In genomic region chr6:135403584-135403983, GRCh38 we compare ENCODE assay signal across 31 cellular contexts.
"Had no signal": no experiment of that assay in that cellular context is flagged by ENCODE, and none has a peak within 500 bp of the region (broad histone marks: within the 10 kb centered on the region; RNA-seq: fewer than 3 reads in every experiment).

No MANE protein-coding gene starts in this region.

- H3K27ac ChIP-seq: PC-9, RWPE1, VCaP had no signal

- H2AFZ ChIP-seq: PC-9 had no signal

- DNase-seq: activated B cell treated with CpG ODN at 0.5 μM for 24 hours; activated CD4-positive, alpha-beta memory T cell treated with anti-CD3 and anti-CD28 coated beads for 36 hours; activated CD4-positive, alpha-beta T cell treated with anti-CD3 and anti-CD28 coated beads for 4 hours; activated CD4-positive, alpha-beta T cell treated with anti-CD3 and anti-CD28 coated beads, Interleukin-2, amount 50 U/mL, for 1 hour; activated CD4-positive, CD25-positive, alpha-beta regulatory T cell treated with anti-CD3 and anti-CD28 coated beads, Interleukin-2, amount 50 U/mL, for 72 hours; activated CD8-positive, alpha-beta memory T cell treated with anti-CD3 and anti-CD28 coated beads, Interleukin-2, amount 50 U/mL, for 4 hours; activated effector memory CD4-positive, alpha-beta T cell treated with Interleukin-2 at 50 U/mL for 16 hours; activated naive CD4-positive, alpha-beta T cell treated with anti-CD3 and anti-CD28 coated beads, Interleukin-2, amount 10 ng/mL, durations not matched to agents 7 days and 5 days; activated naive CD8-positive, alpha-beta T cell treated with anti-CD3 and anti-CD28 coated beads, Interleukin-2, amount 50 U/mL, for 24 hours; activated T-cell treated with anti-CD3 and anti-CD28 coated beads for 4 hours; activated T-cell treated with anti-CD3 and anti-CD28 coated beads, Interleukin-2, amount 50 U/mL, for 4 hours; anterior cingulate cortex; caudate nucleus; Karpas-422; NCI-H1105; NCI-H1417 treated with DMSO at 0.1 percent for 48 hours; NCI-H1694; NCI-H1930; NCI-H2081 treated with DMSO at 0.1 percent for 48 hours; NCI-H510A; NCI-H526; NCI-H748 treated with DMSO at 0.1 percent for 48 hours; NK-92 treated with Interleukin-12 subunit alpha and Interleukin-12 subunit beta, amount 100 ng/mL, for 24 hours; PC-9; SIG-M5; T1000 had no signal

- H3K4me2 ChIP-seq: PC-9 had no signal

- ATAC-seq: activated naive CD8-positive, alpha-beta T cell treated with anti-CD3 and anti-CD28 coated beads, Interleukin-2, amount 50 U/mL, for 24 hours; activated T-cell treated with anti-CD3 and anti-CD28 coated beads, Interleukin-2, amount 50 U/mL, for 4 hours; Right ventricle myocardium inferior had no signal

- FAIRE-seq: bronchial epithelial cell, RCC 7860 had no signal

- H3K4me3 ChIP-seq: PC-9 had no signal
